8 cellular contexts compared by ENCODE assay signal in the genomic region with DNA sequence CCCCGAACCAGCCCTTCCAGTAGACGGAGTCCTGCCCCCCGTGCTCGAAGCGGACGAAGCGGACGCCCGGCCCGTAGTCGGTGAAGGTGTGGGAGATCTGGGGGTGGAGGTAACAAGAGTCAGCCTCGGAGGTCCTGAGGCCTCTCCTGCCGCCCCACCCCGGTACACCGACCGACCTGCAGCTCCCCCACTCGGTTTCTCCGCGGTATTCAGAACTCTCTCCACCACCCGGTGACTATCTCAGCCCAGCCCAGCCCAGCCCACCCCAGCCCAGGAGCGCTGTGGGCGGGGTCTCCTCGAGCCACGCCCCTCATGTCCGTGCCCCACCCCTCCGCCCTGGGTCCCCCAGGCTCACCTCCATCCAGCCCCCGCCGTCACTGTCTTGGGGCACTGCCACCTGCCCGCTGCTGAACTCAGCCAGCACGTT. TPM values are rescaled to one million over a fixed set of nuclear protein-coding genes. Genes with fewer than 3 reads are reported as not detected.
DNase-seq lines count a peak whose midpoint lies in the region; ATAC-seq and TF ChIP-seq lines count a peak whose summit lies in the region.

No MANE protein-coding gene starts in this region.

- DNase-seq in H9 (peak; percentile 77), germinal center (ENCODE audit: low spot score) (peak; percentile 37), spleen (peak; percentile 82), NCI-H1930 (lab: John Stamatoyannopoulos, UW) (no peak), hepatic stellate cell (ENCODE audit: low spot score) (no peak)
- DNase-seq in activated CD8-positive, alpha-beta memory T cell treated with anti-CD3 and anti-CD28 coated beads, Interleukin-2, amount 50 U/mL, for 4 hours, result peak; percentile 45

- H3K79me1 ChIP-seq in H9 (ENCODE audit: insufficient read depth, low read depth, low read length, poor library complexity, severe bottlenecking), result no peaks in the 10 kb centered on the region

- no peak overlapping the region for H2BK5ac ChIP-seq in H9 (ENCODE audit: insufficient read length, low read length)

- peaks cover 18 to 28% of the 10 kb centered on the region in 2 experiments for H3K4me1 Mint-ChIP-seq in H9

- peaks cover 3% of the 10 kb centered on the region for H3K23me2 ChIP-seq in H9 (ENCODE audit: insufficient read length, low read depth, low read length, poor library complexity, severe bottlenecking)

- H2BK15ac ChIP-seq in H9 (ENCODE audit: low read depth, low read length), result no peak overlapping the region

- no peak overlapping the region for H3T11ph ChIP-seq in H9 (ENCODE audit: low read length)

- H3K56ac ChIP-seq in H9 (ENCODE audit: insufficient read length, low read depth, low read length), result no peak overlapping the region

- no peaks in the 10 kb centered on the region; the same call in 1 of the 2 replicates for H3K27me3 ChIP-seq in H9 (ENCODE audit: insufficient read depth, low read length)
- peaks cover 0 to 53% (median 12%) of the 10 kb centered on the region in 7 donors for H3K27me3 ChIP-seq in spleen (replicated peaks in 1 of 7)

- no peak overlapping the region for H2AFZ ChIP-seq in H9 (ENCODE audit: low read length)

- no peak overlapping the region for H2BK12ac ChIP-seq in H9 (ENCODE audit: insufficient read length, low read depth, low read length)

- TF ChIP-seq POLR2A in spleen (IDR thresholded peaks at IDR 0.05), result no peak

- H4K91ac ChIP-seq in H9 (ENCODE audit: insufficient read length, low read depth, low read length), result no peak overlapping the region

- H3K27me3 Mint-ChIP-seq in H9 (ENCODE audit: low read depth), result peaks cover 45% of the 10 kb centered on the region

- peak overlapping the region in 2 of 8 donors; percentile 5 to 63 for H3K4me3 ChIP-seq in spleen

- H2BK120ac ChIP-seq in H9 (ENCODE audit: low read depth, low read length, poor library complexity, severe bottlenecking), result peak overlapping the region; percentile 63

- intact Hi-C loops in spleen (cut with DNase I; ENCODE audit: low total_unique reads), result loop anchor here (5.0 to 10.0 kb wide), 2 partner anchors 174 to 611 kb away; a partner anchor contains a TSS

- H3K14ac ChIP-seq in H9 (ENCODE audit: insufficient read depth, low read length), result no peak overlapping the region

- no peaks in the 10 kb centered on the region for H4K20me1 ChIP-seq in H9 (ENCODE audit: control insufficient read depth, insufficient read depth, insufficient read length)

- ATAC-seq in HG02759 (IDR thresholded peaks at IDR 0.05; ENCODE audit: unreplicated experiment), result no peak
- ATAC-seq in HG03378 (IDR thresholded peaks at IDR 0.05; ENCODE audit: unreplicated experiment), result no peak

- no peaks in the 10 kb centered on the region; a peak in 1 of 5 replicates for H3K9me3 Mint-ChIP-seq in H9

- H3K4me1 ChIP-seq in H9 (ENCODE audit: insufficient read depth, low read length) (no peaks in the 10 kb centered on the region), spleen (peaks cover 0 to 36% (median 31%) of the 10 kb centered on the region in 6 donors)

- no peak overlapping the region for H4K8ac ChIP-seq in H9 (replicated peaks; ENCODE audit: insufficient read length, low read depth, low read length)

- no CpG with 5 or more reads among the region's 30 CpGs for WGBS in H9 (ENCODE audit: extremely low coverage, insufficient read length, low lambda C conversion rate)
- 24 to 49% (median 29%) methylated on average over 23 to 30 of the region's 30 CpGs for WGBS in spleen, 5 donors

- no peaks in the 10 kb centered on the region for H3K9me3 ChIP-seq in H9 (ENCODE audit: control insufficient read depth, low read depth, low read length)
- H3K9me3 ChIP-seq in spleen, result no peaks in the 10 kb centered on the region

- H3K4me3 Mint-ChIP-seq in H9, result peak overlapping the region; percentile 40 to 67; a peak in 4 of 5 replicates

- no peak overlapping the region for H3K23ac ChIP-seq in H9 (ENCODE audit: insufficient read length, low read depth, low read length)

- H4K5ac ChIP-seq in H9 (ENCODE audit: insufficient read length, low read depth, low read length), result no peak overlapping the region

- H3K27ac ChIP-seq in H9 (ENCODE audit: insufficient read length, low read depth, low read length) (no peak overlapping the region), spleen (no peak overlapping the region)

- no peak overlapping the region for H3K4ac ChIP-seq in H9 (ENCODE audit: low read depth, low read length)

- no peaks in the 10 kb centered on the region; a peak in 1 of 7 replicates for H3K36me3 Mint-ChIP-seq in H9 (ENCODE audit: insufficient read depth in 1 of 3, low read depth in 3 of 3)

- H3K79me2 ChIP-seq in H9 (ENCODE audit: insufficient read depth, low read length), result no peaks in the 10 kb centered on the region

- no peak overlapping the region for H2BK20ac ChIP-seq in H9 (ENCODE audit: low read depth, low read length, poor library complexity, severe bottlenecking)

- H3K4me2 ChIP-seq in H9 (ENCODE audit: insufficient read depth, insufficient read length, low read length), result peak overlapping the region; percentile 29

- no peak overlapping the region for H2AK5ac ChIP-seq in H9 (ENCODE audit: insufficient read length, low read length)

- no peak overlapping the region for H3K18ac ChIP-seq in H9 (ENCODE audit: insufficient read length, low read depth, low read length)

- TF ChIP-seq CTCF in H9 (conservative IDR thresholded peaks at IDR 0.05), result 0 out of 3 replicates have a peak, but pooled peaks have one; percentile 12
- TF ChIP-seq CTCF in spleen (IDR thresholded peaks at IDR 0.05 in 8 of 11, conservative IDR thresholded peaks at IDR 0.05 in 3 of 11), result no peak

- H3K27ac Mint-ChIP-seq in H9, result no peak overlapping the region

- no peaks in the 10 kb centered on the region for H3K36me3 ChIP-seq in spleen

- H3K9ac ChIP-seq in H9 (ENCODE audit: extremely low read depth, insufficient read length, low read length), result no peak overlapping the region

RNA-seq across cellular contexts. Expression of a gene that starts 5.5 kb away (rescaled TPM):
- total RNA-seq in H9 (2021), result 28.9 and 30.6 TPM in 2 replicates
- total RNA-seq in spleen, result 1 to 10 TPM; 2.1 to 6.7 (median 4.5) TPM
- polyA plus RNA-seq in spleen, result 1 to 10 TPM; 3.8 to 5.8 (median 5.8) TPM

RNA-seq across cellular contexts. Expression of a gene that starts 5.9 kb away (rescaled TPM):
- total RNA-seq in H9 (2021) (21.4 and 24.5 TPM in 2 replicates), spleen (10 to 100 TPM; 15.3 to 30.5 (median 21.6) TPM)
- 10 to 100 TPM; 27.9 to 39.4 (median 37.1) TPM for polyA plus RNA-seq in spleen

RNA-seq across cellular contexts. Expression of a gene that starts 15.3 kb away (rescaled TPM):
- total RNA-seq in H9 (2021), result 0.94 and 1.1 TPM in 2 replicates
- 10 to 100 TPM in 6 of 7 donors, 1 to 10 TPM in 1; 8.1 to 21.2 (median 14.5) TPM for total RNA-seq in spleen
- 10 to 100 TPM; 13.1 to 19.5 (median 16.5) TPM for polyA plus RNA-seq in spleen

RNA-seq across cellular contexts. Expression of a gene that starts 32.2 kb away (rescaled TPM):
- total RNA-seq in H9 (2021), result 283 and 289 TPM in 2 replicates
- total RNA-seq in spleen, result 10 to 100 TPM; 22.7 to 41.0 (median 29.8) TPM
- 10 to 100 TPM; 30.8 to 42.1 (median 37.2) TPM for polyA plus RNA-seq in spleen

RNA-seq across cellular contexts. Expression of a gene that starts 42.8 kb away (rescaled TPM):
- 20.1 and 20.5 TPM in 2 replicates for total RNA-seq in H9 (2021)
- total RNA-seq in spleen, result under 1 TPM in 4 of 7 donors, not detected in 3; 0.09 to 0.37 (median 0.17) TPM
- under 1 TPM; 0.04 to 0.10 (median 0.06) TPM for polyA plus RNA-seq in spleen

Comparison
In these comparisons a context has a peak if more than half of its experiments do, and no peak if none do; other contexts are left out.
1. DNase-seq: peak in H9 (single experiment), activated CD8-positive, alpha-beta memory T cell treated with anti-CD3 and anti-CD28 coated beads, Interleukin-2, amount 50 U/mL, for 4 hours (single experiment), germinal center (single experiment) and spleen (single experiment); none in NCI-H1930 (0 of 2) and hepatic stellate cell (single experiment).